Comparison of ENCODE assay signal across 14 cellular contexts in the genomic region with DNA sequence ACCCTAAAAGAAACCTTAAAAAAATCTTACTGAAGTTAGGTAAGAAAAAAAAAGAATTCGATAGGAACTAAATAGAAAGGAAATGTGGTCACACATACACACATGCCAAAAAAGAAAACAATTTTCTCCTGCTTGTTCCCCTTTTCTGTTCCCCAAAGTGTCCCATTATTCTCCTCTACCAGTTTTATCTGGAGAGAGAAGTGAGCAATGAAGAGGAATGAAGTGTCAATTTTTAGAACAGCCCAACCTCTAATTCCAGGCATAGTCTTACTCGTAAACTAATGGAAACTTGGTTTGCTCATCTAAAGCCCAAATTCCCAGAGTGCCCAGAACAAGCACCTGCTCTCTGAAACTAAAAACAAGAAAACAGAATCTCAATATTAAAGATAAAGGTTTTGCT. TPM values are rescaled to one million over a fixed set of nuclear protein-coding genes. Genes with fewer than 3 reads are reported as not detected.
DNase-seq lines count a peak whose midpoint lies in the region; ATAC-seq lines count a peak whose summit lies in the region.
"Had no signal": no experiment of that assay in that cellular context is flagged by ENCODE, and none has a peak within 500 bp of the region (broad histone marks: within the 10 kb centered on the region; RNA-seq: fewer than 3 reads in every experiment).

No MANE protein-coding gene starts in this region.

- no peak overlapping the region for H2BK120ac ChIP-seq in mesenchymal stem cell (ENCODE audit: low read depth, low read length)

- H4K20me1 ChIP-seq in BLaER1 treated with 17β-estradiol and CSF1 and Interleukin-3, amounts not matched to agents 10 nM and 100 nM = peaks cover 8 to 90% (median 50%) of the 10 kb centered on the region in 11 experiments; a peak in 20 of 22 replicates
- peaks cover 9% of the 10 kb centered on the region; the same call in 1 of the 2 replicates for H4K20me1 ChIP-seq in GM23248 (ENCODE audit: insufficient read depth)

- DNase-seq in GM23248 = peak; percentile 6
- DNase-seq in OCI-M1 (lab: John Stamatoyannopoulos, UW) = peak; percentile 42
- DNase-seq in mesenchymal stem cell = no peak
- DNase-seq in cerebellar cortex (ENCODE audit: low spot score) = no peak
- DNase-seq: activated CD4-positive, CD25-positive, alpha-beta regulatory T cell; activated naive CD8-positive, alpha-beta T cell treated with anti-CD3 and anti-CD28 coated beads for 36 hours; body of pancreas; pancreas; T-helper 1 cell had no signal

- no peak for ATAC-seq in GM18517 (IDR thresholded peaks at IDR 0.05; ENCODE audit: unreplicated experiment)
- no peak for ATAC-seq in GM18520 (IDR thresholded peaks at IDR 0.05; ENCODE audit: unreplicated experiment)
- no peak for ATAC-seq in GM21786 (IDR thresholded peaks at IDR 0.05; ENCODE audit: unreplicated experiment)
- ATAC-seq: body of pancreas had no signal

- H4K91ac ChIP-seq in mesenchymal stem cell (ENCODE audit: low read length) = no peak overlapping the region

- no peak overlapping the region for H2AK5ac ChIP-seq in mesenchymal stem cell (ENCODE audit: low read length, severe bottlenecking)

- H3K14ac ChIP-seq in mesenchymal stem cell (ENCODE audit: low read length in 2 of 2) = no peak overlapping the region

- H3F3A ChIP-seq in GM23248 (ENCODE audit: insufficient read depth) = no peaks in the 10 kb centered on the region

- no peaks in the 10 kb centered on the region for H3K9me2 ChIP-seq in GM23248 (ENCODE audit: insufficient read depth)

- H3K4me3 ChIP-seq in BLaER1 treated with 17β-estradiol and CSF1 and Interleukin-3, amounts not matched to agents 10 nM and 100 nM = no peak overlapping the region
- H3K4me3 ChIP-seq in GM23248 (no peak overlapping the region), mesenchymal stem cell (ENCODE audit: insufficient read depth in 1 of 2, low read depth in 1 of 2, low read length in 2 of 2) (no peak overlapping the region)
- H3K4me3 ChIP-seq: body of pancreas, pancreas had no signal

- peaks cover 4 to 26% (median 14%) of the 10 kb centered on the region in 10 experiments; a peak in 17 of 20 replicates for H3K4me1 ChIP-seq in BLaER1 treated with 17β-estradiol and CSF1 and Interleukin-3, amounts not matched to agents 10 nM and 100 nM
- 0 out of 2 replicates have a peak, but pooled peaks cover 8% of the 10 kb centered on the region for H3K4me1 ChIP-seq in GM23248 (ENCODE audit: insufficient read depth)
- H3K4me1 ChIP-seq in mesenchymal stem cell (ENCODE audit: control insufficient read depth, insufficient read depth, low read depth, low read length) = no peaks in the 10 kb centered on the region
- H3K4me1 ChIP-seq: pancreas had no signal

- peak overlapping the region in 1 of 11 experiments; percentile 30; a peak in 1 of 22 replicates for H3K27ac ChIP-seq in BLaER1 treated with 17β-estradiol and CSF1 and Interleukin-3, amounts not matched to agents 10 nM and 100 nM
- H3K27ac ChIP-seq in GM23248 (no peak overlapping the region), mesenchymal stem cell (ENCODE audit: low read length, poor library complexity, severe bottlenecking) (no peak overlapping the region)
- H3K27ac ChIP-seq: body of pancreas, pancreas, RWPE1 had no signal

- H2AFZ ChIP-seq in GM23248 = no peak overlapping the region
- no peak overlapping the region for H2AFZ ChIP-seq in mesenchymal stem cell (ENCODE audit: low read depth, low read length)

- WGBS in GM23248 (ENCODE audit: low coverage in 1 of 2, low lambda C conversion rate in 2 of 2, missing lambda C conversion rate in 2 of 2), 2 experiments = 57 to 64% methylated on average over 2 of the region's 2 CpGs
- WGBS in mesenchymal stem cell = 80% methylated on average over 1 of the region's 2 CpGs

- H2BK12ac ChIP-seq in mesenchymal stem cell (ENCODE audit: low read length in 2 of 2) = no peak overlapping the region

- no peak overlapping the region for H3K4ac ChIP-seq in mesenchymal stem cell (ENCODE audit: low read depth in 1 of 2, low read length in 2 of 2)

- no peak overlapping the region for H3K23ac ChIP-seq in mesenchymal stem cell (ENCODE audit: low read length in 2 of 2)

- H3K9me3 ChIP-seq in BLaER1 treated with 17β-estradiol and CSF1 and Interleukin-3, amounts not matched to agents 10 nM and 100 nM (replicated peaks in 1 of 11) = no peaks in the 10 kb centered on the region
- H3K9me3 ChIP-seq in GM23248 (ENCODE audit: low read depth) (no peaks in the 10 kb centered on the region), mesenchymal stem cell (ENCODE audit: control insufficient read depth, low read length) (no peaks in the 10 kb centered on the region)
- H3K9me3 ChIP-seq: body of pancreas, pancreas had no signal

- H2BK5ac ChIP-seq in mesenchymal stem cell (ENCODE audit: low read depth, low read length, poor library complexity, severe bottlenecking) = no peak overlapping the region

- peak overlapping the region in 3 of 11 experiments; percentile 7 to 18 (median 16); a peak in 4 of 22 replicates for H3K9ac ChIP-seq in BLaER1 treated with 17β-estradiol and CSF1 and Interleukin-3, amounts not matched to agents 10 nM and 100 nM
- H3K9ac ChIP-seq in GM23248 (peak overlapping the region; percentile 11; the same call in 1 of the 2 replicates), mesenchymal stem cell (ENCODE audit: low read length) (peak overlapping the region; percentile 20)

- H3K79me2 ChIP-seq in GM23248 (ENCODE audit: insufficient read depth) = peaks cover 87% of the 10 kb centered on the region

- in situ Hi-C loops in GM23248 (cut with MboI) = no loop called here

- H4K8ac ChIP-seq in mesenchymal stem cell (ENCODE audit: low read length) = no peak overlapping the region

- peaks cover 25 to 51% (median 38%) of the 10 kb centered on the region in 11 experiments for H3K36me3 ChIP-seq in BLaER1 treated with 17β-estradiol and CSF1 and Interleukin-3, amounts not matched to agents 10 nM and 100 nM
- peaks cover 19% of the 10 kb centered on the region for H3K36me3 ChIP-seq in GM23248 (ENCODE audit: low read depth)
- H3K36me3 ChIP-seq in mesenchymal stem cell (ENCODE audit: control insufficient read depth in 1 of 2, insufficient read depth in 2 of 2, low read depth in 1 of 2, low read length in 2 of 2) = peaks cover 0 to 33% of the 10 kb centered on the region in 2 experiments

- no peak overlapping the region for H2BK15ac ChIP-seq in mesenchymal stem cell (ENCODE audit: low read depth, poor library complexity, severe bottlenecking)

- H3K27me3 ChIP-seq in BLaER1 treated with 17β-estradiol and CSF1 and Interleukin-3, amounts not matched to agents 10 nM and 100 nM = no peaks in the 10 kb centered on the region
- H3K27me3 ChIP-seq in GM23248 (replicated peaks; ENCODE audit: insufficient read depth) (no peaks in the 10 kb centered on the region), mesenchymal stem cell (ENCODE audit: control insufficient read depth in 1 of 2, insufficient read depth in 1 of 2, low read length in 2 of 2) (no peaks in the 10 kb centered on the region)
- H3K27me3 ChIP-seq: body of pancreas, pancreas had no signal

- peak overlapping the region in 9 of 11 experiments; percentile 2 to 85 (median 64); a peak in 16 of 22 replicates for H3K4me2 ChIP-seq in BLaER1 treated with 17β-estradiol and CSF1 and Interleukin-3, amounts not matched to agents 10 nM and 100 nM
- H3K4me2 ChIP-seq in GM23248 (ENCODE audit: unreplicated experiment) (no peak overlapping the region), mesenchymal stem cell (ENCODE audit: low read length, poor library complexity, severe bottlenecking) (no peak overlapping the region)

- no peak overlapping the region for H3K18ac ChIP-seq in mesenchymal stem cell (ENCODE audit: low read depth in 1 of 2, low read length in 2 of 2)

- H3K79me1 ChIP-seq in mesenchymal stem cell (replicated peaks; ENCODE audit: low read length, poor library complexity, severe bottlenecking) = peaks cover 10% of the 10 kb centered on the region

RNA-seq across cellular contexts. Expression of a gene that starts 26.1 kb away (rescaled TPM):
- total RNA-seq in GM23248 (2014; rRNA removed; shearing (Covaris generic)) = 46.7 and 49.7 TPM in 2 replicates
- polyA plus RNA-seq in GM23248 (2016; fragmentation: Nextera tagmentation; extraction: Ambion mirVana) = 40.3 and 43.3 TPM in 2 replicates
- polyA plus RNA-seq in mesenchymal stem cell (2013, experiment 1 of 2) = 45.2 TPM
- 43.1 TPM for polyA plus RNA-seq in mesenchymal stem cell (2013, experiment 2 of 2)

Comparison
In these comparisons a context has a peak if more than half of its experiments do, and no peak if none do; other contexts are left out.
1. H3K4me2 ChIP-seq: peak in BLaER1 treated with 17β-estradiol and CSF1 and Interleukin-3, amounts not matched to agents 10 nM and 100 nM (9 of 11); none in GM23248 (single experiment) and mesenchymal stem cell (single experiment).
2. DNase-seq: peak in GM23248 (single experiment) and OCI-M1 (single experiment); none in mesenchymal stem cell (single experiment) and cerebellar cortex (single experiment).